ENCODE assay signal across 1 cellular context in the genomic region with DNA sequence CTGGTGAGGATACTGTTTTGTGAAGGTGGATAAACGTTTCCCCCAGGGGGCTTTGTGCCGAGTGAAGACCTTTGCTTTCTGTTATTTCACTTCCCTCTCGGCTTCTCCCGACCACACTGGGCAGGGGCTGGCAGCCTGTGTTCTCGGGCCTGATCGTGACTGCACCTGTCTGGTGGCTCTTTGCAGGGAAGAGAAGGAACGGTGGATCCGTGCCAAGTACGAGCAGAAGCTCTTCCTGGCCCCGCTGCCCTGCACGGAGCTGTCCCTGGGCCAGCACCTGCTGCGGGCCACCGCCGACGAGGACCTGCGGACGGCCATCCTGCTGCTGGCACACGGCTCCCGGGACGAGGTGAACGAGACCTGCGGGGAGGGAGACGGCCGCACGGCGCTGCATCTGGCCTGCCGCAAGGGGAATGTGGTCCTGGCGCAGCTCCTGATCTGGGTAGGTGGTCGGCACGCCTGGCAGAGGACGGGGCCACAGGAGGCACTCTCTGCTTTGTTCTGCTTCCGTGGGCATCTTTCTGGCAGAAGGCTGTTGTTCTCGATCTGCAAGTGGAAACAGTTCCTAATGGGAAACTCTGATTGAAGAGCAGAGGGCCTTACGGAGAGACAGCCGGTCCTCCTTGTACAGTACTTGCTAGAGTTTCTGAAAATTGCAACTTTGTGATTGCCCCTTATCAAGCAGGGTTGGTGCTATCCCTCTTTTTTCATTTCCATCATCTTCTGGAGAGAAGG.
TF ChIP-seq lines count a peak whose summit lies in the region.

No MANE protein-coding gene starts in this region.

TF ChIP-seq in WTC11, 78 proteins besides CTCF, POLR2A, EP300 and RAD21:
- TF ChIP-seq, protein P1, sequence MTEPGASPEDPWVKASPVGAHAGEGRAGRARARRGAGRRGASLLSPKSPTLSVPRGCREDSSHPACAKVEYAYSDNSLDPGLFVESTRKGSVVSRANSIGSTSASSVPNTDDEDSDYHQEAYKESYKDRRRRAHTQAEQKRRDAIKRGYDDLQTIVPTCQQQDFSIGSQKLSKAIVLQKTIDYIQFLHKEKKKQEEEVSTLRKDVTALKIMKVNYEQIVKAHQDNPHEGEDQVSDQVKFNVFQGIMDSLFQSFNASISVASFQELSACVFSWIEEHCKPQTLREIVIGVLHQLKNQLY (CRISPR knock-in tag; IDR thresholded peaks at IDR 0.05): no peak
- no peak for TF ChIP-seq TEAD4 (CRISPR knock-in tag; IDR thresholded peaks at IDR 0.05)
- no peak for TF ChIP-seq ELF4 (CRISPR knock-in tag; IDR thresholded peaks at IDR 0.05; ENCODE audit: low read depth)
- TF ChIP-seq USF1 (CRISPR knock-in tag; IDR thresholded peaks at IDR 0.05): no peak
- no peak for TF ChIP-seq PREB (CRISPR knock-in tag; IDR thresholded peaks at IDR 0.05; ENCODE audit: borderline replicate concordance)
- TF ChIP-seq, protein P2, sequence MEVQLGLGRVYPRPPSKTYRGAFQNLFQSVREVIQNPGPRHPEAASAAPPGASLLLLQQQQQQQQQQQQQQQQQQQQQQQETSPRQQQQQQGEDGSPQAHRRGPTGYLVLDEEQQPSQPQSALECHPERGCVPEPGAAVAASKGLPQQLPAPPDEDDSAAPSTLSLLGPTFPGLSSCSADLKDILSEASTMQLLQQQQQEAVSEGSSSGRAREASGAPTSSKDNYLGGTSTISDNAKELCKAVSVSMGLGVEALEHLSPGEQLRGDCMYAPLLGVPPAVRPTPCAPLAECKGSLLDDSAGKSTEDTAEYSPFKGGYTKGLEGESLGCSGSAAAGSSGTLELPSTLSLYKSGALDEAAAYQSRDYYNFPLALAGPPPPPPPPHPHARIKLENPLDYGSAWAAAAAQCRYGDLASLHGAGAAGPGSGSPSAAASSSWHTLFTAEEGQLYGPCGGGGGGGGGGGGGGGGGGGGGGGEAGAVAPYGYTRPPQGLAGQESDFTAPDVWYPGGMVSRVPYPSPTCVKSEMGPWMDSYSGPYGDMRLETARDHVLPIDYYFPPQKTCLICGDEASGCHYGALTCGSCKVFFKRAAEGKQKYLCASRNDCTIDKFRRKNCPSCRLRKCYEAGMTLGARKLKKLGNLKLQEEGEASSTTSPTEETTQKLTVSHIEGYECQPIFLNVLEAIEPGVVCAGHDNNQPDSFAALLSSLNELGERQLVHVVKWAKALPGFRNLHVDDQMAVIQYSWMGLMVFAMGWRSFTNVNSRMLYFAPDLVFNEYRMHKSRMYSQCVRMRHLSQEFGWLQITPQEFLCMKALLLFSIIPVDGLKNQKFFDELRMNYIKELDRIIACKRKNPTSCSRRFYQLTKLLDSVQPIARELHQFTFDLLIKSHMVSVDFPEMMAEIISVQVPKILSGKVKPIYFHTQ (CRISPR knock-in tag; IDR thresholded peaks at IDR 0.05): no peak
- no peak for TF ChIP-seq ZNF512 (CRISPR knock-in tag; IDR thresholded peaks at IDR 0.05; ENCODE audit: borderline replicate concordance)
- no peak for TF ChIP-seq FOXK1 (CRISPR knock-in tag; IDR thresholded peaks at IDR 0.05)
- TF ChIP-seq HMGXB4 (CRISPR knock-in tag; IDR thresholded peaks at IDR 0.05): no peak
- no peak for TF ChIP-seq GRHL2 (CRISPR knock-in tag; IDR thresholded peaks at IDR 0.05; ENCODE audit: insufficient replicate concordance, severe bottlenecking)
- no peak for TF ChIP-seq NFE2L1 (CRISPR knock-in tag; IDR thresholded peaks at IDR 0.05)
- TF ChIP-seq HMGA2 (CRISPR knock-in tag; IDR thresholded peaks at IDR 0.05): no peak
- TF ChIP-seq AFF4 (CRISPR knock-in tag; IDR thresholded peaks at IDR 0.05; ENCODE audit: borderline replicate concordance): no peak
- TF ChIP-seq ZBTB43 (CRISPR knock-in tag; IDR thresholded peaks at IDR 0.05): no peak
- no peak for TF ChIP-seq ATF3 (CRISPR knock-in tag; conservative IDR thresholded peaks at IDR 0.05)
- TF ChIP-seq, protein P3, sequence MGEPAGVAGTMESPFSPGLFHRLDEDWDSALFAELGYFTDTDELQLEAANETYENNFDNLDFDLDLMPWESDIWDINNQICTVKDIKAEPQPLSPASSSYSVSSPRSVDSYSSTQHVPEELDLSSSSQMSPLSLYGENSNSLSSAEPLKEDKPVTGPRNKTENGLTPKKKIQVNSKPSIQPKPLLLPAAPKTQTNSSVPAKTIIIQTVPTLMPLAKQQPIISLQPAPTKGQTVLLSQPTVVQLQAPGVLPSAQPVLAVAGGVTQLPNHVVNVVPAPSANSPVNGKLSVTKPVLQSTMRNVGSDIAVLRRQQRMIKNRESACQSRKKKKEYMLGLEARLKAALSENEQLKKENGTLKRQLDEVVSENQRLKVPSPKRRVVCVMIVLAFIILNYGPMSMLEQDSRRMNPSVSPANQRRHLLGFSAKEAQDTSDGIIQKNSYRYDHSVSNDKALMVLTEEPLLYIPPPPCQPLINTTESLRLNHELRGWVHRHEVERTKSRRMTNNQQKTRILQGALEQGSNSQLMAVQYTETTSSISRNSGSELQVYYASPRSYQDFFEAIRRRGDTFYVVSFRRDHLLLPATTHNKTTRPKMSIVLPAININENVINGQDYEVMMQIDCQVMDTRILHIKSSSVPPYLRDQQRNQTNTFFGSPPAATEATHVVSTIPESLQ (CRISPR knock-in tag; IDR thresholded peaks at IDR 0.05): no peak
- TF ChIP-seq NFYB (CRISPR knock-in tag; conservative IDR thresholded peaks at IDR 0.05; ENCODE audit: low read depth): no peak
TF ChIP-seq in WTC11: peak in this region for 0.
